In the genomic region with DNA sequence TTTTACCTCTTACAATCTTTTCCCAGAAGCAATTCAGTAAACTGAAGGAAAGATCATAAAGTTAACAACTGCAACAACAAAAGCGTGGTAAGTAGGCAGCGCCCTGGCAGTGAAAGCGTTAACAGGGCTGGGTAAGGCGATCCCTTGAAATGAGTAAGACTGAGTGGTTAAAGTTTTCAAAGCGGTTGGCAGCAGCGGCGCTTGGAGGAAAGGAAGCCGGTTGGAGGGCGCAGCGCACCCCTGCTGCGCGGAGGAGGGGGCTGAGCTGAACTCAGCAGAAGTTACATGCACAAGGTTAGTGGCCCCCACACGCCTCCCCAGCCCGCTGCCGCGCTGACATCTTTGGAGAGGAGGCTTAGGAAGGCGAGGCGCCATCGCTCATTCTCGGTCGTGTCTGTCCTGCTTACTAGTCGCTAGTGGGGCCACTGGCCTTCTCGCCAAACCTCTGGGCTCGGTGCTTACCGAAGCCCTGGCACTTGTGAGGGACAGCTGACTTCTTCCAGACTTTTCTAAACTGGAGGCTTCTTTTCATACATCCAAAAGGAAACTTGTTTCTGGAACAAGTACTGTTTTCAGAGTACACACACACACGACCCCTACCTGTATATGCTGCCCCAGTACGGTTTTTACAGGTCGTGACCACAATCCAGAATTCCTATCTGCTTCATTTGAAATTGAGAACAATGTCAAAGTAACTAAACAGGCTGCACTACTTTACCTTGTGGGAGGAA, we compare ENCODE assay signal across 8 cellular contexts. TPM values are rescaled to one million over a fixed set of nuclear protein-coding genes. Genes with fewer than 3 reads are reported as not detected.
DNase-seq lines count a peak whose midpoint lies in the region; ATAC-seq and TF ChIP-seq lines count a peak whose summit lies in the region.

A gene with protein sequence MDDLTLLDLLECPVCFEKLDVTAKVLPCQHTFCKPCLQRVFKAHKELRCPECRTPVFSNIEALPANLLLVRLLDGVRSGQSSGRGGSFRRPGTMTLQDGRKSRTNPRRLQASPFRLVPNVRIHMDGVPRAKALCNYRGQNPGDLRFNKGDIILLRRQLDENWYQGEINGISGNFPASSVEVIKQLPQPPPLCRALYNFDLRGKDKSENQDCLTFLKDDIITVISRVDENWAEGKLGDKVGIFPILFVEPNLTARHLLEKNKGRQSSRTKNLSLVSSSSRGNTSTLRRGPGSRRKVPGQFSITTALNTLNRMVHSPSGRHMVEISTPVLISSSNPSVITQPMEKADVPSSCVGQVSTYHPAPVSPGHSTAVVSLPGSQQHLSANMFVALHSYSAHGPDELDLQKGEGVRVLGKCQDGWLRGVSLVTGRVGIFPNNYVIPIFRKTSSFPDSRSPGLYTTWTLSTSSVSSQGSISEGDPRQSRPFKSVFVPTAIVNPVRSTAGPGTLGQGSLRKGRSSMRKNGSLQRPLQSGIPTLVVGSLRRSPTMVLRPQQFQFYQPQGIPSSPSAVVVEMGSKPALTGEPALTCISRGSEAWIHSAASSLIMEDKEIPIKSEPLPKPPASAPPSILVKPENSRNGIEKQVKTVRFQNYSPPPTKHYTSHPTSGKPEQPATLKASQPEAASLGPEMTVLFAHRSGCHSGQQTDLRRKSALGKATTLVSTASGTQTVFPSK (plus strand): TSS at position 178 of the 731 bp plus-strand sequence. CDS start 1,351 bp downstream, outside the sequence.

- no peak for ATAC-seq in GM19463 (IDR thresholded peaks at IDR 0.05; ENCODE audit: unreplicated experiment)

- DNase-seq in H7 (peak; percentile 89), OCI-M1 (lab: John Stamatoyannopoulos, UW) (peak; percentile 57), cardiac fibroblast (ENCODE audit: low read depth in 2 of 2) (peak; percentile 59 to 63), kidney epithelial cell (ENCODE audit: low read depth) (peak; percentile 59), NCI-H128 (lab: John Stamatoyannopoulos, UW; ENCODE audit: unreplicated experiment) (no peak), GM20000 (ENCODE audit: low spot score) (no peak)
- peak; percentile 7 for DNase-seq in stimulated activated CD8-positive, alpha-beta memory T cell treated with anti-CD3 and anti-CD28 coated beads, Interleukin-4, amount 100 ng/mL, for 24 hours (ENCODE audit: low read depth)

- H3K36me3 ChIP-seq in H7 (replicated peaks; ENCODE audit: control insufficient read depth, insufficient read depth, low read length) (no peaks in the 10 kb centered on the region), kidney epithelial cell (ENCODE audit: control insufficient read depth, insufficient read depth, low read length) (no peaks in the 10 kb centered on the region)

- H3K27me3 ChIP-seq in H7 (ENCODE audit: control insufficient read depth, insufficient read depth, low read length): no peaks in the 10 kb centered on the region; the same call in 1 of the 2 replicates
- H3K27me3 ChIP-seq in kidney epithelial cell (ENCODE audit: control insufficient read depth, insufficient read depth, low read length): no peaks in the 10 kb centered on the region

- H3K4me3 ChIP-seq in H7 (ENCODE audit: insufficient read depth, low read depth, low read length) (peak within 1 kb of the TSS; percentile 42), cardiac fibroblast (replicated peaks in 1 of 2; ENCODE audit: low read depth in 2 of 2, low read length in 2 of 2) (peak within 1 kb of the TSS; percentile 50 to 60), kidney epithelial cell (ENCODE audit: low read depth, low read length) (peak within 1 kb of the TSS; percentile 54)

- TF ChIP-seq CTCF in cardiac fibroblast (IDR thresholded peaks at IDR 0.05; ENCODE audit: low read depth, low read length) (peak; percentile 1), kidney epithelial cell (IDR thresholded peaks at IDR 0.05; ENCODE audit: insufficient read depth, low read length, poor library complexity, severe bottlenecking) (no peak), GM20000 (IDR thresholded peaks at IDR 0.05; ENCODE audit: extremely low read depth, missing control alignments) (no peak)

RNA-seq across cellular contexts. Expression of the gene that starts here (rescaled TPM):
- total RNA-seq in H7 (2014; rRNA removed; shearing (Covaris generic)): 0.89 and 1.7 TPM in 2 replicates
- 10.3 and 21.7 TPM in 2 replicates for total RNA-seq in kidney epithelial cell

Comparison
In these comparisons a context has a peak if more than half of its experiments do, and no peak if none do; other contexts are left out.
1. DNase-seq: peak in H7 (single experiment), OCI-M1 (single experiment), cardiac fibroblast (2 of 2), kidney epithelial cell (single experiment) and stimulated activated CD8-positive, alpha-beta memory T cell treated with anti-CD3 and anti-CD28 coated beads, Interleukin-4, amount 100 ng/mL, for 24 hours (single experiment); none in NCI-H128 (single experiment) and GM20000 (single experiment).
2. Peak in every context shown above with its lines, with median percentiles within 50 percentile points of each other: H3K4me3 ChIP-seq.